ENCODE assay signal across 22 cellular contexts in the genomic region with DNA sequence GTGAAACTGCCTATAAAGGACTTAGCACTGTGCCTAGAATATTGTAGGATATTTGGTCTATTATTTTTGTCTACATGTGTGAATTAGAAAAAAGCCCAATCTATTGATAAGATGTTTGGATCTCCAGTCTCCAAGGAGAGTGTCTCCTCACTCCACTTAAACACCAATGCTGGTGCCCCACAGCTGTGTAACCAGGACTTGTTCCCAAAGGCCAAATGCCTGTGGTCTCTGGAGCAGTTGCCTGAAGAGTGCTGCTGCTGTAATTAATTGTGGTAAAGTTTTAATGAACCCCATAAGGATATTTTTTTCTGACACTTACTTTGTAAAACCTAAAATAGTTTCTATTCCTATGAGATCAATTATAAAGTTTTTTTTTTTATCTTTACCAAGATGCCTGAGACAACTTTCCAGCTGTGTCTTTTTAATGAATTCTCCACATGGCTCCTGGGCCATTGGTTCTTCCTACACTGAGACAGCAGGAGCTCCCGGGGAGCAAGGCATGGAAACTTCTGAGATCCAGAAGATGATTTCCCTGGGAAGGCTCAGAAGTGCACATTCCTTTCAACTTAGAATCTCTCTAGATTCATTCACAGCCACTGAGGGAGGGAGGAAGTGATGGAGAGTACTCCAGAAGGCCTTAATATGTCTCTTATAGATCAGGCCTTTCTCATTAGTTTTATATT. TPM values are rescaled to one million over a fixed set of nuclear protein-coding genes. Genes with fewer than 3 reads are reported as not detected.
"Had no signal": no experiment of that assay in that cellular context is flagged by ENCODE, and none has a peak within 500 bp of the region (broad histone marks: within the 10 kb centered on the region; RNA-seq: fewer than 3 reads in every experiment).

No MANE protein-coding gene starts in this region.

- H3K9me3 ChIP-seq: gastrocnemius medialis, left lung, neutrophil, psoas muscle had no signal

- H3K9me3 Mint-ChIP-seq: naive thymus-derived CD4-positive, alpha-beta T cell had no signal

- H3K4me3 ChIP-seq: coronary artery, gastrocnemius medialis, left lung, lung, psoas muscle, smooth muscle cell had no signal

- H3K4me1 Mint-ChIP-seq: immature natural killer cell; naive thymus-derived CD4-positive, alpha-beta T cell had no signal

- ATAC-seq: esophagus mucosa; gastrocnemius medialis; left lung; naive thymus-derived CD4-positive, alpha-beta T cell had no signal

- H3K27ac Mint-ChIP-seq: immature natural killer cell; naive thymus-derived CD4-positive, alpha-beta T cell had no signal

- H3K36me3 ChIP-seq: gastrocnemius medialis, left lung, neutrophil had no signal

- DNase-seq: effector memory CD4-positive, alpha-beta T cell; gastrocnemius medialis; immature natural killer cell; left lung; mesenchymal stem cell; naive thymus-derived CD4-positive, alpha-beta T cell; psoas muscle; retina; stimulated activated CD4-positive, alpha-beta T cell treated with anti-CD3 and anti-CD28 coated beads, Interleukin-2, amount 100 ng/mL, for 48 hours; stimulated activated naive CD4-positive, alpha-beta T cell treated with Interleukin-2 at 50 U/mL for 16 hours; trophoblast cell had no signal

- H3K4me2 ChIP-seq: smooth muscle cell had no signal

- H3K4me1 ChIP-seq: gastrocnemius medialis, left lung, psoas muscle had no signal

- H3K4me3 Mint-ChIP-seq: immature natural killer cell; naive thymus-derived CD4-positive, alpha-beta T cell had no signal

- H3K27me3 ChIP-seq: gastrocnemius medialis, left lung, neutrophil had no signal

- H3K36me3 Mint-ChIP-seq: immature natural killer cell; naive thymus-derived CD4-positive, alpha-beta T cell had no signal

- H3K27ac ChIP-seq: coronary artery, gastrocnemius medialis, left lung, neutrophil, psoas muscle had no signal

RNA-seq across cellular contexts. Expression of gene OR2A5, which starts 11.2 kb away (rescaled TPM):
- total RNA-seq: cerebellum; esophagus mucosa; fibroblast of villous mesenchyme; gastrocnemius medialis; left lung; lung; naive thymus-derived CD4-positive, alpha-beta T cell; osteoblast; psoas muscle; smooth muscle cell had no signal
- polyA plus RNA-seq: immature natural killer cell; keratinocyte; lung; naive thymus-derived CD4-positive, alpha-beta T cell; neural cell; psoas muscle; smooth muscle cell had no signal

RNA-seq across cellular contexts. Expression of gene OR2A25, which starts 32.1 kb away (rescaled TPM):
- total RNA-seq: cerebellum; esophagus mucosa; fibroblast of villous mesenchyme; gastrocnemius medialis; left lung; lung; naive thymus-derived CD4-positive, alpha-beta T cell; osteoblast; psoas muscle; smooth muscle cell had no signal
- polyA plus RNA-seq: immature natural killer cell; keratinocyte; lung; naive thymus-derived CD4-positive, alpha-beta T cell; neural cell; psoas muscle; smooth muscle cell had no signal

RNA-seq across cellular contexts. Expression of gene OR6B1, which starts 37.4 kb away (rescaled TPM):
- total RNA-seq: cerebellum; esophagus mucosa; fibroblast of villous mesenchyme; gastrocnemius medialis; left lung; lung; naive thymus-derived CD4-positive, alpha-beta T cell; osteoblast; psoas muscle; smooth muscle cell had no signal
- polyA plus RNA-seq: immature natural killer cell; keratinocyte; lung; naive thymus-derived CD4-positive, alpha-beta T cell; neural cell; psoas muscle; smooth muscle cell; thymus had no signal

RNA-seq across cellular contexts. Expression of gene OR2A12, which starts 48.5 kb away (rescaled TPM):
- total RNA-seq: cerebellum; esophagus mucosa; fibroblast of villous mesenchyme; gastrocnemius medialis; left lung; naive thymus-derived CD4-positive, alpha-beta T cell; osteoblast; psoas muscle; smooth muscle cell had no signal
- polyA plus RNA-seq: immature natural killer cell; keratinocyte; lung; naive thymus-derived CD4-positive, alpha-beta T cell; neural cell; psoas muscle; smooth muscle cell; thymus had no signal
